ENCODE assay signal across 1 cellular context in genomic region chr12:65948320-65949008, GRCh38.
A peak's percentile ranks its signal among the peaks of the same experiment; 100 is the strongest.
TF ChIP-seq lines count a peak whose summit lies in the region.

No MANE protein-coding gene starts in this region.

TF ChIP-seq in HEK293, 187 proteins besides CTCF, POLR2A, EP300 and RAD21 (continued from another document):
- TF ChIP-seq ZNF518A (tag by site-specific recombination; conservative IDR thresholded peaks at IDR 0.05; ENCODE audit: low read depth) (no peak), ZNF184 (tag by site-specific recombination; IDR thresholded peaks at IDR 0.05) (no peak), ZSCAN23 (tag by site-specific recombination; IDR thresholded peaks at IDR 0.05) (no peak), ZNF530 (tag by site-specific recombination; IDR thresholded peaks at IDR 0.05; ENCODE audit: low read depth) (no peak), ZNF362 (tag by site-specific recombination; IDR thresholded peaks at IDR 0.05) (no peak), ZNF423 (tag by site-specific recombination; IDR thresholded peaks at IDR 0.05) (no peak), ZNF221 (tag by site-specific recombination; IDR thresholded peaks at IDR 0.05; ENCODE audit: borderline replicate concordance) (no peak), ZNF157 (tag by site-specific recombination; IDR thresholded peaks at IDR 0.05) (no peak), INSM2 (tag by site-specific recombination; IDR thresholded peaks at IDR 0.05) (no peak), GFI1B (tag by site-specific recombination; IDR thresholded peaks at IDR 0.05) (no peak), ZNF791 (tag by site-specific recombination; IDR thresholded peaks at IDR 0.05) (no peak), ZNF600 (tag by site-specific recombination; IDR thresholded peaks at IDR 0.05) (no peak), ZSCAN4 (tag by site-specific recombination; IDR thresholded peaks at IDR 0.05) (no peak), ZNF837 (tag by site-specific recombination; IDR thresholded peaks at IDR 0.05) (no peak), SCRT1 (tag by site-specific recombination; IDR thresholded peaks at IDR 0.05; ENCODE audit: borderline replicate concordance) (no peak), ZNF175 (tag by site-specific recombination; IDR thresholded peaks at IDR 0.05) (no peak), ZBTB7A (tag by site-specific recombination; IDR thresholded peaks at IDR 0.05; ENCODE audit: low read depth) (no peak), ZNF24 (tag by site-specific recombination; IDR thresholded peaks at IDR 0.05) (no peak), ZNF747 (tag by site-specific recombination; IDR thresholded peaks at IDR 0.05) (no peak), ZNF37A (tag by site-specific recombination; IDR thresholded peaks at IDR 0.05) (no peak), ZNF621 (tag by site-specific recombination; IDR thresholded peaks at IDR 0.05) (no peak), ZNF324 (tag by site-specific recombination; IDR thresholded peaks at IDR 0.05) (no peak), ZNF544 (tag by site-specific recombination; IDR thresholded peaks at IDR 0.05) (no peak), ZNF404 (tag by site-specific recombination; IDR thresholded peaks at IDR 0.05) (no peak), ZNF677 (tag by site-specific recombination; IDR thresholded peaks at IDR 0.05) (no peak), ZNF138 (tag by site-specific recombination; IDR thresholded peaks at IDR 0.05; ENCODE audit: borderline replicate concordance) (no peak), PRDM1 (tag by site-specific recombination; IDR thresholded peaks at IDR 0.05) (no peak), ZNF510 (tag by site-specific recombination; IDR thresholded peaks at IDR 0.05; ENCODE audit: insufficient replicate concordance) (no peak), ZNF624 (tag by site-specific recombination; IDR thresholded peaks at IDR 0.05) (no peak), ZNF112 (tag by site-specific recombination; IDR thresholded peaks at IDR 0.05) (no peak), ZNF777 (tag by site-specific recombination; IDR thresholded peaks at IDR 0.05; ENCODE audit: borderline replicate concordance) (no peak), ZXDB (tag by site-specific recombination; IDR thresholded peaks at IDR 0.05) (0 out of 2 replicates have a peak, but pooled peaks have one; percentile 33), ZNF645 (tag by site-specific recombination; IDR thresholded peaks at IDR 0.05) (no peak), ZBTB21 (tag by site-specific recombination; IDR thresholded peaks at IDR 0.05) (no peak), ZBTB44 (tag by site-specific recombination; IDR thresholded peaks at IDR 0.05) (no peak), HOXA7 (CRISPR knock-in tag; IDR thresholded peaks at IDR 0.05; ENCODE audit: borderline replicate concordance) (no peak), ZNF398 (tag by site-specific recombination; IDR thresholded peaks at IDR 0.05) (peak; percentile 49), OVOL3 (tag by site-specific recombination; IDR thresholded peaks at IDR 0.05) (no peak)
